In the genomic region with DNA sequence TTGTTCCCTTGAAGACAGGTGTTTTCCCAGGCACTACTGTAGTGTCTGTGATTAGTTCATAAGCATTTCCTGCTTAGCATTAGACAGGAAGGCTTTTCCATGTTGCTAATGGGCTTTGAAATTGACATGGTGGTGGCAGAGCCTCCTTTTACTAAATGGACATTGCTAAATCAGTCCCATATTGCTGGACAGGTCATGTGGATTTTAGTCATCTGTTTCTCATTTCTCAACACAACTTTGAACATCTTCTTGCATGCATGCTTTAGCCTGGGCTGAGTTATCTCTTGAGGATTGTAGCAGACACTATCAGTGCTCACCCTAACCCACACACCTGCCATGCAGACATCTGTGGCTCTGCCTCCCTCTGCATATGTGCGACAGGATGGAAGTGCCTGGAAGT, we compare ENCODE assay signal across 29 cellular contexts. TPM values are rescaled to one million over a fixed set of nuclear protein-coding genes. Genes with fewer than 3 reads are reported as not detected.
"Had no signal": no experiment of that assay in that cellular context is flagged by ENCODE, and none has a peak within 500 bp of the region (broad histone marks: within the 10 kb centered on the region; RNA-seq: fewer than 3 reads in every experiment).

No MANE protein-coding gene starts in this region.

- H3K36me3 ChIP-seq: colonic mucosa, esophagus muscularis mucosa, left ventricle myocardium inferior, lower lobe of right lung, pancreas, right lobe of liver, suprapubic skin, transverse colon, vagina had no signal

- H3K4me3 ChIP-seq: colonic mucosa, esophagus muscularis mucosa, left ventricle myocardium inferior, lower lobe of right lung, pancreas, right lobe of liver, smooth muscle cell, suprapubic skin, transverse colon, vagina had no signal

- DNase-seq: colonic mucosa; effector CD8-positive, alpha-beta T cell; foreskin melanocyte; hypothalamus; immature natural killer cell; islet precursor cell; kidney glomerular epithelial cell; left colon; left ventricle myocardium inferior; lower lobe of right lung; natural killer cell; occipital lobe; pancreas; right lobe of liver; stimulated activated CD4-positive, alpha-beta T cell treated with anti-CD3 and anti-CD28 coated beads, Interleukin-12 subunit alpha, Interleukin-12 subunit beta, amount 100 ng/mL, for 4 hours; stimulated activated CD4-positive, alpha-beta T cell treated with anti-CD3 and anti-CD28 coated beads, Interleukin-1b, Interleukin-23, amount 100 ng/mL, for 48 hours; stimulated activated CD4-positive, alpha-beta T cell treated with anti-CD3 and anti-CD28 coated beads, Interleukin-4, amount 100 ng/mL, for 1 hour; stimulated activated CD8-positive, alpha-beta memory T cell treated with anti-CD3 and anti-CD28 coated beads, Interleukin-4, amount 100 ng/mL, for 48 hours; stimulated activated naive CD4-positive, alpha-beta T cell; stimulated activated naive CD8-positive, alpha-beta T cell treated with anti-CD3 and anti-CD28 coated beads, Interleukin-15, amount 100 ng/mL, for 72 hours; transverse colon had no signal

- H3K27ac ChIP-seq: colonic mucosa, esophagus muscularis mucosa, lower lobe of right lung, pancreas, right lobe of liver, suprapubic skin, transverse colon, vagina had no signal

- H3K4me2 ChIP-seq: smooth muscle cell had no signal

- ATAC-seq: left colon; lower lobe of right lung; natural killer cell; pancreas; right lobe of liver; stimulated activated naive CD8-positive, alpha-beta T cell treated with anti-CD3 and anti-CD28 coated beads, Interleukin-15, amount 100 ng/mL, for 72 hours had no signal

- H3K27me3 ChIP-seq: colonic mucosa, esophagus muscularis mucosa, pancreas, right lobe of liver, transverse colon, vagina had no signal

- H3K4me1 ChIP-seq: colonic mucosa, lower lobe of right lung, pancreas, right lobe of liver, suprapubic skin, vagina had no signal

- H3K9me3 ChIP-seq: colonic mucosa, esophagus muscularis mucosa, left ventricle myocardium inferior, lower lobe of right lung, pancreas, right lobe of liver, suprapubic skin, transverse colon, vagina had no signal

RNA-seq across cellular contexts. Expression of a gene that starts 13.7 kb away (rescaled TPM):
- total RNA-seq: endothelial cell of umbilical vein, left ventricle myocardium inferior, mononuclear cell, natural killer cell, posterior vena cava, smooth muscle cell, vagina had no signal
- polyA plus RNA-seq: endothelial cell of umbilical vein, immature natural killer cell, neural cell, smooth muscle cell had no signal
